ENCODE assay signal across 15 cellular contexts in genomic region chr15:41489641-41490040, GRCh38. TPM values are rescaled to one million over a fixed set of nuclear protein-coding genes. Genes with fewer than 3 reads are reported as not detected.
DNase-seq lines count a peak whose midpoint lies in the region; ATAC-seq, FAIRE-seq and TF ChIP-seq lines count a peak whose summit lies in the region.
"Had no signal": no experiment of that assay in that cellular context is flagged by ENCODE, and none has a peak within 500 bp of the region (broad histone marks: within the 10 kb centered on the region; RNA-seq: fewer than 3 reads in every experiment).

No MANE protein-coding gene starts in this region.

- H3K9me3 Mint-ChIP-seq in activated CD4-positive, alpha-beta T cell treated with anti-CD3 and anti-CD28 coated beads for 36 hours (ENCODE audit: low read depth): peaks cover 2% of the 10 kb centered on the region
- H3K9me3 Mint-ChIP-seq in activated CD4-positive, alpha-beta T cell treated with anti-CD3 and anti-CD28 coated beads, Interleukin-2, amount 10 ng/mL, durations not matched to agents 24 days and 14 days: peaks cover 4% of the 10 kb centered on the region
- H3K9me3 Mint-ChIP-seq: CD4-positive, alpha-beta memory T cell; IgD-negative memory B cell had no signal

- WGBS in A549 (ENCODE audit: missing lambda C conversion rate): 95% methylated on average over 2 of the region's 2 CpGs
- WGBS in IMR-90 (ENCODE audit: extremely low coverage in 2 of 2, insufficient read length in 1 of 2), 2 experiments: no CpG with 5 or more reads among the region's 2 CpGs
- WGBS in GM12878 (ENCODE audit: insufficient coverage, insufficient replicate concordance, low lambda C conversion rate, missing lambda C conversion rate): 100% methylated on average over 2 of the region's 2 CpGs

- SMC1A ChIA-PET in GM12878 (lab: Charles Lee; ENCODE audit: uncharacterized antibody, unreplicated experiment): no interaction called here

- H3K9ac ChIP-seq in IMR-90 (ENCODE audit: low read depth, low read length): no peak overlapping the region
- H3K9ac ChIP-seq in GM12878 (ENCODE audit: control insufficient read depth, insufficient read depth, low read length): no peak overlapping the region

- peak overlapping the region; percentile 73 for H2BK120ac ChIP-seq in IMR-90 (ENCODE audit: low read depth, low read length)

- intact Hi-C loops in activated CD4-positive, alpha-beta T cell treated with anti-CD3 and anti-CD28 coated beads for 36 hours (cut with DNase I, micrococcal nuclease): loop anchor here (1.0 to 5.0 kb wide), 5 partner anchors 53 to 1088 kb away; partner anchors contain the start of genes GANC (in 1 of the 2), RPAP1 (in 1 of the 2), STARD9 (in 1 of the 2) and TMEM87A (in 1 of the 2)
- intact Hi-C loops in activated CD4-positive, alpha-beta T cell treated with anti-CD3 and anti-CD28 coated beads, Interleukin-2, amount 10 ng/mL, durations not matched to agents 24 days and 14 days (cut with micrococcal nuclease): loop anchor here (2.0 to 10.0 kb wide), 8 partner anchors 67 to 997 kb away; partner anchors contain the start of genes EHD4, JMJD7, NUSAP1 and OIP5
- intact Hi-C loops in IMR-90 (cut with micrococcal nuclease) (no loop called here), GM12878 (cut with micrococcal nuclease; ENCODE audit: unreplicated experiment) (no loop called here), mucosa of descending colon (cut with DNase I, micrococcal nuclease) (no loop called here)

- H3K4me1 ChIP-seq in A549: peaks cover 16% of the 10 kb centered on the region; the same call in 2 of the 3 replicates
- H3K4me1 ChIP-seq in IMR-90 (ENCODE audit: control insufficient read depth, insufficient read depth, low read length): peaks cover 19% of the 10 kb centered on the region
- peaks cover 26% of the 10 kb centered on the region for H3K4me1 ChIP-seq in GM12878 (ENCODE audit: control insufficient read depth, insufficient read depth, low read length)
- peaks cover 15% of the 10 kb centered on the region for H3K4me1 ChIP-seq in mucosa of descending colon (ENCODE audit: low read depth)

- H3K36me3 ChIP-seq in IMR-90 (ENCODE audit: control insufficient read depth, insufficient read depth, low read length) (no peaks in the 10 kb centered on the region), GM12878 (ENCODE audit: control insufficient read depth in 2 of 2, insufficient read depth in 2 of 2, low read length in 1 of 2) (no peaks in the 10 kb centered on the region), mucosa of descending colon (ENCODE audit: low read depth) (no peaks in the 10 kb centered on the region)

- dilution Hi-C loops in IMR-90 (cut with HindIII; ENCODE audit: low sequenced_read_pairs, unreplicated experiment): no loop called here

- H3K36me3 Mint-ChIP-seq in activated CD4-positive, alpha-beta T cell treated with anti-CD3 and anti-CD28 coated beads for 36 hours (ENCODE audit: low read depth): peaks cover 2% of the 10 kb centered on the region
- H3K36me3 Mint-ChIP-seq in activated CD4-positive, alpha-beta T cell treated with anti-CD3 and anti-CD28 coated beads, Interleukin-2, amount 10 ng/mL, durations not matched to agents 24 days and 14 days (ENCODE audit: low read depth): peaks cover 4% of the 10 kb centered on the region

- peak overlapping the region; percentile 72 for H4K91ac ChIP-seq in IMR-90 (ENCODE audit: insufficient read depth, low read depth, low read length)

- no peak overlapping the region for H3K23ac ChIP-seq in IMR-90 (ENCODE audit: low read depth, low read length)

- TF ChIP-seq POLR2A in A549 (IDR thresholded peaks at IDR 0.05; ENCODE audit: low read length) (no peak), IMR-90 (IDR thresholded peaks at IDR 0.05; ENCODE audit: low read depth, low read length) (no peak), GM12878 (IDR thresholded peaks at IDR 0.05; ENCODE audit: low read depth, low read length) (no peak)

- H3K27ac ChIP-seq in A549 (peak overlapping the region; percentile 42 to 52; a peak in 2 of 6 replicates), IMR-90 (ENCODE audit: insufficient read depth, low read length) (peak overlapping the region; percentile 16), GM12878 (ENCODE audit: control insufficient read depth, insufficient read depth) (no peak overlapping the region)
- H3K27ac ChIP-seq: 22Rv1, C4-2B had no signal

- no peak overlapping the region for H2AK9ac ChIP-seq in IMR-90 (replicated peaks; ENCODE audit: low read depth, low read length, poor library complexity)

- peak overlapping the region; percentile 94 for H2AK5ac ChIP-seq in IMR-90 (ENCODE audit: low read depth, low read length)

- H3K4me1 Mint-ChIP-seq in activated CD4-positive, alpha-beta T cell treated with anti-CD3 and anti-CD28 coated beads for 36 hours: peaks cover 42% of the 10 kb centered on the region
- H3K4me1 Mint-ChIP-seq in activated CD4-positive, alpha-beta T cell treated with anti-CD3 and anti-CD28 coated beads, Interleukin-2, amount 10 ng/mL, durations not matched to agents 24 days and 14 days: peaks cover 39% of the 10 kb centered on the region

- DNase-seq in activated CD4-positive, alpha-beta T cell treated with anti-CD3 and anti-CD28 coated beads for 36 hours: no peak
- DNase-seq in activated CD4-positive, alpha-beta T cell treated with anti-CD3 and anti-CD28 coated beads, Interleukin-2, amount 10 ng/mL, durations not matched to agents 24 days and 14 days: no peak
- no peak for DNase-seq in A549 (ENCODE audit: low read depth in 1 of 2, low spot score in 1 of 2)
- no peak for DNase-seq in IMR-90
- no peak for DNase-seq in GM12878 (ENCODE audit: low read depth, low spot score)
- DNase-seq in KBM-7: no peak
- no peak for DNase-seq in cortex of kidney (lab: John Stamatoyannopoulos, UW)
- no peak for DNase-seq in mucosa of descending colon
- DNase-seq: CD4-positive, alpha-beta memory T cell; COR-L47; GDM1 had no signal

- no peak overlapping the region for H3K56ac ChIP-seq in IMR-90 (ENCODE audit: extremely low read depth, insufficient read depth, low read length)

- H3K9me3 ChIP-seq in A549 (no peaks in the 10 kb centered on the region), IMR-90 (ENCODE audit: control insufficient read depth, insufficient read depth, low read length) (no peaks in the 10 kb centered on the region), GM12878 (replicated peaks; ENCODE audit: control insufficient read depth, insufficient read depth, low read length) (no peaks in the 10 kb centered on the region), mucosa of descending colon (no peaks in the 10 kb centered on the region)

- peaks cover 22% of the 10 kb centered on the region for H3K27me3 Mint-ChIP-seq in activated CD4-positive, alpha-beta T cell treated with anti-CD3 and anti-CD28 coated beads for 36 hours
- H3K27me3 Mint-ChIP-seq in activated CD4-positive, alpha-beta T cell treated with anti-CD3 and anti-CD28 coated beads, Interleukin-2, amount 10 ng/mL, durations not matched to agents 24 days and 14 days: peaks cover 9% of the 10 kb centered on the region
- H3K27me3 Mint-ChIP-seq: CD4-positive, alpha-beta memory T cell had no signal

- FAIRE-seq in A549 (lab: Jason Lieb, UNC): no peak
- FAIRE-seq in GM12878 (lab: Jason Lieb, UNC): peak; percentile 61
- FAIRE-seq: D721Med had no signal

- peak overlapping the region; percentile 47; the same call in 1 of the 2 replicates for H3K14ac ChIP-seq in IMR-90 (replicated peaks; ENCODE audit: low read depth, low read length)

- TF ChIP-seq EP300 in A549 (IDR thresholded peaks at IDR 0.05): no peak
- TF ChIP-seq EP300 in GM12878 (IDR thresholded peaks at IDR 0.05; ENCODE audit: borderline replicate concordance in 1 of 2, control insufficient read depth in 1 of 2, low read depth in 2 of 2, low read length in 2 of 2): no peak

- H2BK15ac ChIP-seq in IMR-90 (ENCODE audit: low read depth, low read length): peak overlapping the region; percentile 91; the same call in 2 of the 3 replicates

- RAD21 ChIA-PET in GM12878 (lab: Charles Lee; ENCODE audit: unreplicated experiment): no interaction called here

- H3K4me3 Mint-ChIP-seq in activated CD4-positive, alpha-beta T cell treated with anti-CD3 and anti-CD28 coated beads for 36 hours: no peak overlapping the region
- H3K4me3 Mint-ChIP-seq in activated CD4-positive, alpha-beta T cell treated with anti-CD3 and anti-CD28 coated beads, Interleukin-2, amount 10 ng/mL, durations not matched to agents 24 days and 14 days: no peak overlapping the region
- H3K4me3 Mint-ChIP-seq: IgD-negative memory B cell had no signal

- H2BK20ac ChIP-seq in IMR-90 (ENCODE audit: low read depth, low read length): peak overlapping the region; percentile 77

- H3K27ac Mint-ChIP-seq in activated CD4-positive, alpha-beta T cell treated with anti-CD3 and anti-CD28 coated beads for 36 hours: peak overlapping the region; percentile 59
- no peak overlapping the region for H3K27ac Mint-ChIP-seq in activated CD4-positive, alpha-beta T cell treated with anti-CD3 and anti-CD28 coated beads, Interleukin-2, amount 10 ng/mL, durations not matched to agents 24 days and 14 days
- H3K27ac Mint-ChIP-seq: CD4-positive, alpha-beta memory T cell; IgD-negative memory B cell had no signal

- H3K4me3 ChIP-seq in A549 (no peak overlapping the region), IMR-90 (ENCODE audit: insufficient read depth, low read depth, low read length) (no peak overlapping the region), GM12878 (no peak overlapping the region), mucosa of descending colon (no peak overlapping the region)

- CTCF ChIA-PET in activated CD4-positive, alpha-beta T cell treated with anti-CD3 and anti-CD28 coated beads for 36 hours (lab: Charles Lee): interaction anchor here (1.8 kb wide), 1 partner anchor 12 kb away, joined by 3 read pairs; no protein-coding TSS in a partner anchor
- CTCF ChIA-PET in A549 (lab: Yijun Ruan, JAX): interaction anchor here (1.2 kb wide), 1 partner anchor 24 kb away, joined by 4 read pairs; no protein-coding TSS in a partner anchor
- CTCF ChIA-PET in IMR-90 (lab: Yijun Ruan, JAX): no interaction called here
- CTCF ChIA-PET in GM12878 (lab: Yijun Ruan, JAX): no interaction called here

- H4K8ac ChIP-seq in IMR-90 (ENCODE audit: low read depth in 2 of 2, low read length in 2 of 2): peak overlapping the region in 1 of 2 experiments; percentile 57; a peak in 1 of 4 replicates

- no peak overlapping the region for H4K5ac ChIP-seq in IMR-90 (ENCODE audit: low read depth, low read length)

- no TSS peak for BruUV-seq in IMR-90 (replicated peaks; lab: Mats Ljungman, UMichigan)
- BruUV-seq in GM12878 (replicated peaks; lab: Mats Ljungman, UMichigan): no TSS peak

- peaks cover 7% of the 10 kb centered on the region for H3K27me3 ChIP-seq in IMR-90 (ENCODE audit: control insufficient read depth, insufficient read depth, low read length)
- H3K27me3 ChIP-seq in GM12878 (replicated peaks in 1 of 2; ENCODE audit: control insufficient read depth in 2 of 2, insufficient read depth in 2 of 2, low read length in 1 of 2): peaks cover 2 to 4% of the 10 kb centered on the region in 2 experiments; a peak in 3 of 4 replicates

- H4K20me1 ChIP-seq in IMR-90 (ENCODE audit: insufficient read depth, low read length) (no peaks in the 10 kb centered on the region), GM12878 (ENCODE audit: control insufficient read depth, insufficient read depth) (no peaks in the 10 kb centered on the region)

- peak overlapping the region; percentile 37 for H2BK5ac ChIP-seq in IMR-90 (ENCODE audit: low read depth, low read length, poor library complexity, severe bottlenecking)

- H3K4me2 ChIP-seq in A549: no peak overlapping the region
- no peak overlapping the region for H3K4me2 ChIP-seq in IMR-90 (ENCODE audit: low read depth, low read length)
- H3K4me2 ChIP-seq in GM12878 (ENCODE audit: control insufficient read depth, insufficient read depth): no peak overlapping the region

- POLR2A ChIA-PET in activated CD4-positive, alpha-beta T cell treated with anti-CD3 and anti-CD28 coated beads for 36 hours (lab: Charles Lee): no interaction called here
- POLR2A ChIA-PET in A549 (lab: Yijun Ruan, JAX) (no interaction called here), IMR-90 (lab: Charles Lee; ENCODE audit: unreplicated experiment) (no interaction called here), GM12878 (lab: Charles Lee) (no interaction called here)

- in situ Hi-C loops in IMR-90 (cut with MboI; ENCODE audit: low sequenced_read_pairs): no loop called here
- in situ Hi-C loops in GM12878 (cut with MboI): no loop called here
- in situ Hi-C loops in KBM-7 (cut with MboI; ENCODE audit: low pct_unique_long_range_greater_than_20kb, low sequenced_read_pairs): no loop called here

- no peak for TF ChIP-seq CTCF in A549 (IDR thresholded peaks at IDR 0.05)
- TF ChIP-seq CTCF in IMR-90 (conservative IDR thresholded peaks at IDR 0.05; ENCODE audit: low read depth, low read length): no peak
- no peak for TF ChIP-seq CTCF in GM12878 (IDR thresholded peaks at IDR 0.05 in 2 of 3, conservative IDR thresholded peaks at IDR 0.05 in 1 of 3; ENCODE audit: control insufficient read depth in 2 of 3, extremely low read depth in 1 of 3, insufficient read depth in 1 of 3, low read depth in 3 of 3, low read length in 3 of 3)
- no peak for TF ChIP-seq CTCF in mucosa of descending colon (IDR thresholded peaks at IDR 0.05)

- H2AFZ ChIP-seq in IMR-90 (replicated peaks; ENCODE audit: low read length, poor library complexity) (no peak overlapping the region), GM12878 (ENCODE audit: control insufficient read depth, low read depth, low read length) (no peak overlapping the region)

- ATAC-seq in activated CD4-positive, alpha-beta T cell treated with anti-CD3 and anti-CD28 coated beads for 36 hours: no peak
- ATAC-seq in A549 (no peak), IMR-90 (ENCODE audit: low read depth) (no peak), GM12878 (no peak), mucosa of descending colon (no peak)

- H3K79me1 ChIP-seq in IMR-90 (ENCODE audit: low read depth in 1 of 2, low read length in 2 of 2): peaks cover 0 to 15% of the 10 kb centered on the region in 2 experiments; a peak in 2 of 4 replicates

- H3K4ac ChIP-seq in IMR-90 (ENCODE audit: low read depth, low read length): peak overlapping the region; percentile 85

- peak overlapping the region; percentile 54; the same call in 1 of the 2 replicates for H3K18ac ChIP-seq in IMR-90 (ENCODE audit: low read depth, low read length)

- peaks cover 42% of the 10 kb centered on the region for H3K9me1 ChIP-seq in IMR-90 (ENCODE audit: insufficient read depth, low read length)

- no peaks in the 10 kb centered on the region for H3K79me2 ChIP-seq in GM12878 (ENCODE audit: control insufficient read depth, insufficient read depth, low read length)

- TF ChIP-seq RAD21 in A549 (conservative IDR thresholded peaks at IDR 0.05 in 1 of 2, IDR thresholded peaks at IDR 0.05 in 1 of 2) (no peak), IMR-90 (IDR thresholded peaks at IDR 0.05; ENCODE audit: low read length) (no peak), GM12878 (IDR thresholded peaks at IDR 0.05; ENCODE audit: insufficient read depth, low read depth, low read length) (no peak)

RNA-seq across cellular contexts. Expression of gene ITPKA, which starts 4.0 kb away (rescaled TPM):
- total RNA-seq in activated CD4-positive, alpha-beta T cell treated with anti-CD3 and anti-CD28 coated beads for 36 hours: 1 to 10 TPM; 2.5 to 4.2 TPM
- 3.3 and 3.8 TPM in 2 replicates for total RNA-seq in activated CD4-positive, alpha-beta T cell treated with anti-CD3 and anti-CD28 coated beads, Interleukin-2, amount 10 ng/mL, durations not matched to agents 24 days and 14 days
- polyA plus RNA-seq in A549 (2011; rRNA removed): 0.52 and 0.73 TPM in 2 replicates
- polyA plus RNA-seq in A549 (2012; cell fraction: cytosol; rRNA removed): 1.3 and 1.7 TPM in 2 replicates
- 1.9 and 3.9 TPM in 2 replicates for polyA plus RNA-seq in A549 (2012; cell fraction: nucleus; rRNA removed)
- 1.1 to 1.5 TPM (median 1.3 TPM) in 3 replicates for polyA plus RNA-seq in A549 (2017; fragmentation: RNase III; extraction: RNeasy Plus Mini Kit Qiagen cat#74134 plus additional on column Dnase treatment)
- polyA minus RNA-seq in A549 (2011; rRNA and poly(A)+ RNA removed): 1.7 TPM in 1 of 2 replicates, not detected in the other
- total RNA-seq in IMR-90 (2012; rRNA removed): 1.1 and 1.4 TPM in 2 replicates
- 1.8 and 2.2 TPM in 2 replicates for polyA plus RNA-seq in IMR-90 (2012; rRNA removed)
- polyA plus RNA-seq in IMR-90 (2012; cell fraction: cytosol; rRNA removed): 3.0 and 3.1 TPM in 2 replicates
- polyA plus RNA-seq in IMR-90 (2012; cell fraction: nucleus; rRNA removed; ENCODE audit: low replicate concordance): 3.0 and 7.3 TPM in 2 replicates
- 0.71 and 1.6 TPM in 2 replicates for total RNA-seq in GM12878 (2013; cell fraction: nucleolus; rRNA removed)
- total RNA-seq in GM12878 (2014; rRNA removed): 0.54 and 0.90 TPM in 2 replicates
- 0.27 and 0.32 TPM in 2 replicates for total RNA-seq in GM12878 (2014; rRNA removed; fragmentation: Illumina TruSeq; extraction: Trizol)
- 0.64 and 0.67 TPM in 2 replicates for total RNA-seq in GM12878 (2021)
- 0.17 TPM for polyA plus RNA-seq in GM12878 (2011; ENCODE audit: low read depth)
- polyA plus RNA-seq in GM12878 (2011; rRNA removed): 0.48 and 1.5 TPM in 2 replicates
- polyA plus RNA-seq in GM12878 (2011; cell fraction: cytosol; rRNA removed): 2.2 and 2.3 TPM in 2 replicates
- polyA plus RNA-seq in GM12878 (2011; cell fraction: nucleus; rRNA removed): 4.1 and 6.0 TPM in 2 replicates
- polyA plus RNA-seq in GM12878 (2012): 0.32 and 0.88 TPM in 2 replicates
- 0.04 TPM in 1 of 2 replicates, not detected in the other for polyA plus RNA-seq in GM12878 (2014; fragmentation: Illumina TruSeq; extraction: Trizol)
- polyA plus RNA-seq in GM12878 (2014; fragmentation: Nextera tagmentation; extraction: Ambion mirVana): under 1 TPM in 1 of 2 experiments, not detected in 1; 0.07 TPM
- 0.73 and 0.91 TPM in 2 replicates for polyA plus RNA-seq in GM12878 (2014; rRNA removed)
- polyA plus RNA-seq in GM12878 (2016; fragmentation: Nextera tagmentation; extraction: Ambion mirVana): under 1 TPM; 0.12 to 0.49 TPM
- 1.1 and 1.8 TPM in 2 replicates for polyA minus RNA-seq in GM12878 (2011; rRNA and poly(A)+ RNA removed)
- 1.6 and 2.1 TPM in 2 replicates for polyA minus RNA-seq in GM12878 (2011; cell fraction: cytosol; rRNA and poly(A)+ RNA removed)
- polyA minus RNA-seq in GM12878 (2011; cell fraction: nucleus; rRNA and poly(A)+ RNA removed): 0.77 and 1.9 TPM in 2 replicates
- 10 to 100 TPM; 18.3 to 57.5 (median 29.5) TPM for total RNA-seq in mucosa of descending colon
- polyA plus RNA-seq: IgD-negative memory B cell had no signal

RNA-seq across cellular contexts. Expression of gene LTK, which starts 24.0 kb away (rescaled TPM):
- under 1 TPM in 1 of 2 experiments, not detected in 1; 0.11 TPM for total RNA-seq in activated CD4-positive, alpha-beta T cell treated with anti-CD3 and anti-CD28 coated beads for 36 hours
- not detected in 2 replicates for total RNA-seq in activated CD4-positive, alpha-beta T cell treated with anti-CD3 and anti-CD28 coated beads, Interleukin-2, amount 10 ng/mL, durations not matched to agents 24 days and 14 days
- 0.09 and 0.10 TPM in 2 replicates for polyA plus RNA-seq in A549 (2011; rRNA removed)
- 0.09 and 0.16 TPM in 2 replicates for polyA plus RNA-seq in A549 (2012; cell fraction: cytosol; rRNA removed)
- 0.69 and 0.82 TPM in 2 replicates for polyA plus RNA-seq in A549 (2012; cell fraction: nucleus; rRNA removed)
- polyA plus RNA-seq in A549 (2017; fragmentation: RNase III; extraction: RNeasy Plus Mini Kit Qiagen cat#74134 plus additional on column Dnase treatment): 0.16 to 0.17 TPM (median 0.16 TPM) in 3 replicates
- not detected in 2 replicates for polyA minus RNA-seq in A549 (2011; rRNA and poly(A)+ RNA removed)
- 0.18 and 0.28 TPM in 2 replicates for total RNA-seq in IMR-90 (2012; rRNA removed)
- polyA plus RNA-seq in IMR-90 (2012; rRNA removed): 0.62 and 0.77 TPM in 2 replicates
- 0.30 and 0.37 TPM in 2 replicates for polyA plus RNA-seq in IMR-90 (2012; cell fraction: cytosol; rRNA removed)
- 3.0 and 6.3 TPM in 2 replicates for polyA plus RNA-seq in IMR-90 (2012; cell fraction: nucleus; rRNA removed; ENCODE audit: low replicate concordance)
- 5.0 and 6.4 TPM in 2 replicates for total RNA-seq in GM12878 (2013; cell fraction: nucleolus; rRNA removed)
- 0.33 and 0.45 TPM in 2 replicates for total RNA-seq in GM12878 (2014; rRNA removed)
- total RNA-seq in GM12878 (2014; rRNA removed; fragmentation: Illumina TruSeq; extraction: Trizol): 0.13 and 0.14 TPM in 2 replicates
- 0.61 and 0.80 TPM in 2 replicates for total RNA-seq in GM12878 (2021)
- not detected for polyA plus RNA-seq in GM12878 (2011; ENCODE audit: low read depth)
- polyA plus RNA-seq in GM12878 (2011; rRNA removed): 0.09 and 0.18 TPM in 2 replicates
- 0.15 and 0.22 TPM in 2 replicates for polyA plus RNA-seq in GM12878 (2011; cell fraction: cytosol; rRNA removed)
- polyA plus RNA-seq in GM12878 (2011; cell fraction: nucleus; rRNA removed): 2.2 and 2.6 TPM in 2 replicates
- 0.42 and 0.46 TPM in 2 replicates for polyA plus RNA-seq in GM12878 (2012)
- polyA plus RNA-seq in GM12878 (2014; fragmentation: Illumina TruSeq; extraction: Trizol): 0.22 TPM in 1 of 2 replicates, not detected in the other
- polyA plus RNA-seq in GM12878 (2014; fragmentation: Nextera tagmentation; extraction: Ambion mirVana): under 1 TPM in 1 of 2 experiments, not detected in 1; 0.07 TPM
- polyA plus RNA-seq in GM12878 (2014; rRNA removed): 0.33 and 0.54 TPM in 2 replicates
- polyA plus RNA-seq in GM12878 (2016; fragmentation: Nextera tagmentation; extraction: Ambion mirVana): under 1 TPM; 0.11 to 0.20 TPM
- 0.46 TPM in 1 of 2 replicates, not detected in the other for polyA minus RNA-seq in GM12878 (2011; rRNA and poly(A)+ RNA removed)
- polyA minus RNA-seq in GM12878 (2011; cell fraction: cytosol; rRNA and poly(A)+ RNA removed): 0.80 TPM in 1 of 2 replicates, not detected in the other
- polyA minus RNA-seq in GM12878 (2011; cell fraction: nucleus; rRNA and poly(A)+ RNA removed): 0.24 TPM in 1 of 2 replicates, not detected in the other
- 10 to 100 TPM in 2 of 3 donors, 1 to 10 TPM in 1; 5.5 to 23.3 (median 13.3) TPM for total RNA-seq in mucosa of descending colon

RNA-seq across cellular contexts. Expression of gene RPAP1, which starts 54.4 kb away (rescaled TPM):
- total RNA-seq in activated CD4-positive, alpha-beta T cell treated with anti-CD3 and anti-CD28 coated beads for 36 hours: 10 to 100 TPM; 49.6 to 56.8 TPM
- total RNA-seq in activated CD4-positive, alpha-beta T cell treated with anti-CD3 and anti-CD28 coated beads, Interleukin-2, amount 10 ng/mL, durations not matched to agents 24 days and 14 days: 56.5 and 61.3 TPM in 2 replicates
- 8.1 and 10.0 TPM in 2 replicates for polyA plus RNA-seq in A549 (2011; rRNA removed)
- 13.7 and 16.4 TPM in 2 replicates for polyA plus RNA-seq in A549 (2012; cell fraction: cytosol; rRNA removed)
- 34.2 and 47.9 TPM in 2 replicates for polyA plus RNA-seq in A549 (2012; cell fraction: nucleus; rRNA removed)
- 11.9 to 13.1 TPM (median 12.7 TPM) in 3 replicates for polyA plus RNA-seq in A549 (2017; fragmentation: RNase III; extraction: RNeasy Plus Mini Kit Qiagen cat#74134 plus additional on column Dnase treatment)
- polyA minus RNA-seq in A549 (2011; rRNA and poly(A)+ RNA removed): 9.7 and 15.1 TPM in 2 replicates
- total RNA-seq in IMR-90 (2012; rRNA removed): 9.1 and 9.4 TPM in 2 replicates
- 18.1 and 22.7 TPM in 2 replicates for polyA plus RNA-seq in IMR-90 (2012; rRNA removed)
- polyA plus RNA-seq in IMR-90 (2012; cell fraction: cytosol; rRNA removed): 13.5 and 18.3 TPM in 2 replicates
- polyA plus RNA-seq in IMR-90 (2012; cell fraction: nucleus; rRNA removed; ENCODE audit: low replicate concordance): 32.5 and 57.8 TPM in 2 replicates
- 57.3 and 60.8 TPM in 2 replicates for total RNA-seq in GM12878 (2013; cell fraction: nucleolus; rRNA removed)
- 14.3 and 16.5 TPM in 2 replicates for total RNA-seq in GM12878 (2014; rRNA removed)
- total RNA-seq in GM12878 (2014; rRNA removed; fragmentation: Illumina TruSeq; extraction: Trizol): 6.7 and 7.0 TPM in 2 replicates
- 39.9 and 50.6 TPM in 2 replicates for total RNA-seq in GM12878 (2021)
- 15.0 TPM for polyA plus RNA-seq in GM12878 (2011; ENCODE audit: low read depth)
- polyA plus RNA-seq in GM12878 (2011; rRNA removed): 3.7 and 7.4 TPM in 2 replicates
- 9.0 and 9.1 TPM in 2 replicates for polyA plus RNA-seq in GM12878 (2011; cell fraction: cytosol; rRNA removed)
- polyA plus RNA-seq in GM12878 (2011; cell fraction: nucleus; rRNA removed): 29.1 and 37.5 TPM in 2 replicates
- polyA plus RNA-seq in GM12878 (2012): 20.4 and 23.6 TPM in 2 replicates
- 6.9 and 11.3 TPM in 2 replicates for polyA plus RNA-seq in GM12878 (2014; fragmentation: Illumina TruSeq; extraction: Trizol)
- polyA plus RNA-seq in GM12878 (2014; fragmentation: Nextera tagmentation; extraction: Ambion mirVana): 1 to 10 TPM; 6.0 to 7.7 TPM
- polyA plus RNA-seq in GM12878 (2014; rRNA removed): 13.5 and 20.1 TPM in 2 replicates
- polyA plus RNA-seq in GM12878 (2016; fragmentation: Nextera tagmentation; extraction: Ambion mirVana): 10 to 100 TPM; 27.5 to 28.1 TPM
- polyA minus RNA-seq in GM12878 (2011; rRNA and poly(A)+ RNA removed): 8.6 and 15.8 TPM in 2 replicates
- polyA minus RNA-seq in GM12878 (2011; cell fraction: cytosol; rRNA and poly(A)+ RNA removed): 8.3 and 15.6 TPM in 2 replicates
- 16.0 and 26.5 TPM in 2 replicates for polyA minus RNA-seq in GM12878 (2011; cell fraction: nucleus; rRNA and poly(A)+ RNA removed)
- 10 to 100 TPM; 25.1 to 32.7 (median 27.2) TPM for total RNA-seq in mucosa of descending colon

Comparison
In these comparisons a context has a peak if more than half of its experiments do, and no peak if none do; other contexts are left out.
1. CTCF ChIA-PET loops: an anchor here in activated CD4-positive, alpha-beta T cell treated with anti-CD3 and anti-CD28 coated beads for 36 hours (1.8 kb wide) and A549 (1.2 kb wide); none called in IMR-90 and GM12878.
2. intact Hi-C loops: an anchor here in activated CD4-positive, alpha-beta T cell treated with anti-CD3 and anti-CD28 coated beads for 36 hours (1.0 to 5.0 kb wide) and activated CD4-positive, alpha-beta T cell treated with anti-CD3 and anti-CD28 coated beads, Interleukin-2, amount 10 ng/mL, durations not matched to agents 24 days and 14 days (2.0 to 10.0 kb wide); none called in IMR-90, GM12878 and mucosa of descending colon.